Comparison of ENCODE assay signal across 2 cellular contexts in genomic region chr4:13992975-13993495, GRCh38.
TF ChIP-seq lines count a peak whose summit lies in the region.

No MANE protein-coding gene starts in this region.

TF ChIP-seq in H1, 55 proteins besides CTCF, POLR2A, EP300 and RAD21:
- TF ChIP-seq SAP30 (IDR thresholded peaks at IDR 0.05; ENCODE audit: insufficient read depth, insufficient replicate concordance, low read length) (no peak), RXRA (IDR thresholded peaks at IDR 0.05; ENCODE audit: insufficient read depth, low read depth, low read length) (no peak), ZNF274 (IDR thresholded peaks at IDR 0.05; ENCODE audit: borderline replicate concordance, extremely low read depth, low read length) (no peak), USF2 (IDR thresholded peaks at IDR 0.05; ENCODE audit: low read length) (no peak)

TF ChIP-seq in HepG2, 621 proteins besides CTCF, POLR2A, EP300 and RAD21:
- TF ChIP-seq KMT2A (CRISPR knock-in tag; IDR thresholded peaks at IDR 0.05) (no peak), ZNF337 (CRISPR knock-in tag; IDR thresholded peaks at IDR 0.05; ENCODE audit: borderline replicate concordance, low read depth) (no peak), CEBPB (IDR thresholded peaks at IDR 0.05; ENCODE audit: borderline replicate concordance, low read depth, low read length) (peak; percentile 76)
